Comparison of ENCODE assay signal across 9 cellular contexts in the genomic region with DNA sequence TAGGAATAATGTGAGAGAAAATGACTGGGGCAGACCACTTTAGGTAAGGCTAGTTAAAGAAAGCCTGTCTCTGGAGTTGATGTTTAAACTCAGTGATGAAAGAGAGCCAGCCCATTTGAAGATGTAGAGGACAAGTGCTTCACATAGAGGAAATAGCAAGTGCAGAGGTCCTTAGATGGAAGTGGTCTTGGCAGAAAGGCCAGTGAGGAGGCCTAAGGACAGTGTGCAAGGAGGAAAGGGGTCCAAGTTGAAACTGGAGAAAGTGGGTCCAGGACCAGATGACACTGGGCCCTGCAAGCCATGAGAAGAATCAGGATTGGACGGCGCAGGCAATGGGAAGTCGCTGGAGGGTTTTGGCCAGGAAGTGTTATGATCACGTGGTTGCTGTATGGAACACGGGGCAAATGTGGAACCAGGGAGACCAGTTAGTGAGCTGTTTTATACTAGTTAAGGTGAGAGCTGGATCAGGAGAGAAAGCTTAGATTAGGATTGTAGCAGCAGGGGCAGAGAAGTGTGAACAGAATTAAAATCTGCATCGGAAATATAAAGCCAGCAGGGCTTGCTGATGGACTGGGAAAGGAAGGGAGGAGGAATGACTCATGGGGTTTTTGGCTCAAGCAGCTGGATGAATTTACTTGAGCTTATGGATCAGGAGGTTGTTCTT. TPM values are rescaled to one million over a fixed set of nuclear protein-coding genes. Genes with fewer than 3 reads are reported as not detected.
DNase-seq lines count a peak whose midpoint lies in the region; ATAC-seq and TF ChIP-seq lines count a peak whose summit lies in the region.
"Had no signal": no experiment of that assay in that cellular context is flagged by ENCODE, and none has a peak within 500 bp of the region (broad histone marks: within the 10 kb centered on the region; RNA-seq: fewer than 3 reads in every experiment).

No MANE protein-coding gene starts in this region.

- no peaks in the 10 kb centered on the region for H3K36me3 ChIP-seq in smooth muscle cell (ENCODE audit: low read depth)

- peaks cover 13% of the 10 kb centered on the region for H3K36me3 Mint-ChIP-seq in Calu3 (ENCODE audit: insufficient read depth, unreplicated experiment)
- H3K36me3 Mint-ChIP-seq in activated T-helper 17 cell treated with anti-CD3 and anti-CD28 coated beads, Interleukin-2, amount 50 U/mL, for 72 hours (ENCODE audit: low read depth) = peaks cover 12% of the 10 kb centered on the region

- WGBS in smooth muscle cell (ENCODE audit: low lambda C conversion rate) = 60% methylated on average over 6 of the region's 6 CpGs

- H3K27me3 Mint-ChIP-seq in Calu3 (ENCODE audit: unreplicated experiment) = no peaks in the 10 kb centered on the region
- H3K27me3 Mint-ChIP-seq in activated T-helper 17 cell treated with anti-CD3 and anti-CD28 coated beads, Interleukin-2, amount 50 U/mL, for 72 hours = no peaks in the 10 kb centered on the region

- no peak overlapping the region for H3K9ac ChIP-seq in smooth muscle cell (ENCODE audit: low read depth)

- peaks cover 4% of the 10 kb centered on the region for H3K79me2 ChIP-seq in smooth muscle cell (ENCODE audit: low read depth)

- H3F3A ChIP-seq in smooth muscle cell (ENCODE audit: low read depth) = peaks cover 12% of the 10 kb centered on the region

- H3K4me1 Mint-ChIP-seq in Calu3 (ENCODE audit: low read depth, unreplicated experiment) = peaks cover 17% of the 10 kb centered on the region
- H3K4me1 Mint-ChIP-seq in activated T-helper 17 cell treated with anti-CD3 and anti-CD28 coated beads, Interleukin-2, amount 50 U/mL, for 72 hours = peaks cover 36% of the 10 kb centered on the region

- intact Hi-C loops in Calu3 (cut with micrococcal nuclease; ENCODE audit: unreplicated experiment) (loop anchor here (2.0 to 10.0 kb wide), 3 partner anchors 33 to 95 kb away; partner anchors contain the start of genes ATXN7, SCAANT1 and THOC7), Right ventricle myocardium superior (cut with DNase I) (no loop called here)

- BruUV-seq in Calu3 (replicated peaks; lab: Mats Ljungman, UMichigan) = no TSS peak

- peak overlapping the region; percentile 66 for H3K27ac Mint-ChIP-seq in Calu3 (ENCODE audit: unreplicated experiment)
- H3K27ac Mint-ChIP-seq in activated T-helper 17 cell treated with anti-CD3 and anti-CD28 coated beads, Interleukin-2, amount 50 U/mL, for 72 hours = peak overlapping the region; percentile 67

- no peak overlapping the region for H2AFZ ChIP-seq in smooth muscle cell (ENCODE audit: low read depth)

- H3K27me3 ChIP-seq in HL-60 (ENCODE audit: insufficient read depth, poor library complexity, severe bottlenecking) = no peaks in the 10 kb centered on the region
- no peaks in the 10 kb centered on the region for H3K27me3 ChIP-seq in smooth muscle cell (ENCODE audit: low read depth)

- no peak for ATAC-seq in activated T-helper 17 cell treated with anti-CD3 and anti-CD28 coated beads, Interleukin-2, amount 50 U/mL, for 72 hours (replicated peaks)
- ATAC-seq in Right ventricle myocardium superior (ENCODE audit: poor library complexity) (peak; percentile 55), GM19035 (IDR thresholded peaks at IDR 0.05; ENCODE audit: unreplicated experiment) (no peak), GM21367 (IDR thresholded peaks at IDR 0.05; ENCODE audit: unreplicated experiment) (no peak), GM19324 (IDR thresholded peaks at IDR 0.05; ENCODE audit: low FRiP score, unreplicated experiment) (no peak)

- DNase-seq in Calu3 (peak; percentile 27), HL-60 (ENCODE audit: low read depth in 1 of 2, low spot score in 1 of 2) (peak in 1 of 2 experiments; percentile 63), Right ventricle myocardium superior (no peak), smooth muscle cell (lab: John Stamatoyannopoulos, UW; ENCODE audit: unreplicated experiment) (no peak)

- peaks cover 47% of the 10 kb centered on the region for H3K4me1 ChIP-seq in smooth muscle cell (ENCODE audit: low read depth)

- CTCF ChIA-PET in Calu3 (lab: Charles Lee) = interaction anchor here (0.6 to 1.6 kb wide), 6 partner anchors 22 to 524 kb away, joined by 3 to 10 read pairs (median 4); no protein-coding TSS in a partner anchor

- H3K9me3 Mint-ChIP-seq in Calu3 (ENCODE audit: low read depth, unreplicated experiment) = no peaks in the 10 kb centered on the region
- no peaks in the 10 kb centered on the region for H3K9me3 Mint-ChIP-seq in activated T-helper 17 cell treated with anti-CD3 and anti-CD28 coated beads, Interleukin-2, amount 50 U/mL, for 72 hours

- H3K9me3 ChIP-seq in smooth muscle cell (replicated peaks; ENCODE audit: low read depth) = no peaks in the 10 kb centered on the region

- no peak for TF ChIP-seq CTCF in Calu3 (IDR thresholded peaks at IDR 0.05; ENCODE audit: unreplicated experiment)
- no peak for TF ChIP-seq CTCF in HL-60 (IDR thresholded peaks at IDR 0.05; ENCODE audit: insufficient read depth, low read length)
- TF ChIP-seq CTCF in smooth muscle cell (IDR thresholded peaks at IDR 0.05; ENCODE audit: borderline replicate concordance, insufficient read depth, poor library complexity, severe bottlenecking) = no peak

- H3K4me3 ChIP-seq in HL-60 (replicated peaks; ENCODE audit: insufficient read depth, low read length) (no peak overlapping the region), smooth muscle cell (peak overlapping the region; percentile 14)

- peak overlapping the region; percentile 65 for H3K4me3 Mint-ChIP-seq in Calu3 (ENCODE audit: low read depth, unreplicated experiment)
- H3K4me3 Mint-ChIP-seq in activated T-helper 17 cell treated with anti-CD3 and anti-CD28 coated beads, Interleukin-2, amount 50 U/mL, for 72 hours = peak overlapping the region; percentile 38

- H3K4me2 ChIP-seq in smooth muscle cell = peak overlapping the region; percentile 60

- peaks cover 97% of the 10 kb centered on the region for H4K20me1 ChIP-seq in smooth muscle cell (ENCODE audit: low read depth)

- H3K27ac ChIP-seq in HL-60 (replicated peaks) (peak overlapping the region; percentile 39), smooth muscle cell (ENCODE audit: low read depth) (no peak overlapping the region)

RNA-seq across cellular contexts. Expression of gene SCAANT1, which starts 48.0 kb away (rescaled TPM):
- total RNA-seq in Calu3 (2022) (not detected in 2 replicates), Right ventricle myocardium superior (not detected), smooth muscle cell (not detected in 2 replicates)
- total RNA-seq in activated T-helper 17 cell treated with anti-CD3 and anti-CD28 coated beads, Interleukin-2, amount 50 U/mL, for 72 hours = 1 to 10 TPM in 1 of 2 donors, not detected in 1; 2.4 TPM
- polyA plus RNA-seq in smooth muscle cell = not detected in 2 replicates
- total RNA-seq: liver had no signal
- polyA plus RNA-seq: liver had no signal
